ENCODE assay signal across 1 cellular context in genomic region chr11:66510271-66510989, GRCh38.
TF ChIP-seq lines count a peak whose summit lies in the region.

Gene BBS1, plus strand, starts transcription at chr11:66510635. Its CDS starts 25 bp downstream, at chr11:66510660.

TF ChIP-seq in GM12878, 131 proteins besides CTCF, POLR2A, EP300 and RAD21 (continued from another document and continues in another):
- TF ChIP-seq GABPA (IDR thresholded peaks at IDR 0.05; ENCODE audit: low read depth) (peak; percentile 80), WRNIP1 (IDR thresholded peaks at IDR 0.05; ENCODE audit: borderline replicate concordance, low read depth, low read length) (peak; percentile 95; the same call in 1 of the 2 replicates), POLR2AphosphoS2 (IDR thresholded peaks at IDR 0.05; ENCODE audit: low read depth, low read length) (0 out of 2 replicates have a peak, but pooled peaks have one; percentile 44), KLF5 (IDR thresholded peaks at IDR 0.05; ENCODE audit: partially characterized antibody) (peak; percentile 35), ZBTB4 (CRISPR knock-in tag; IDR thresholded peaks at IDR 0.05) (no peak), KAT2A (conservative IDR thresholded peaks at IDR 0.05; ENCODE audit: control insufficient read depth, low read depth, low read length) (no peak), TAF1 (IDR thresholded peaks at IDR 0.05; ENCODE audit: borderline replicate concordance, low read depth, low read length) (peak; percentile 85; the same call in 1 of the 2 replicates), RB1 (IDR thresholded peaks at IDR 0.05; ENCODE audit: borderline replicate concordance) (peak; percentile 65; the same call in 1 of the 2 replicates), IRF5 (IDR thresholded peaks at IDR 0.05; ENCODE audit: borderline replicate concordance) (no peak), NR2C2 (IDR thresholded peaks at IDR 0.05; ENCODE audit: borderline replicate concordance, control insufficient read depth, insufficient read length, low read depth) (no peak), HCFC1 (IDR thresholded peaks at IDR 0.05; ENCODE audit: low read length) (peak; percentile 82), PRDM15 (CRISPR knock-in tag; IDR thresholded peaks at IDR 0.05) (no peak), IRF4 (IDR thresholded peaks at IDR 0.05; ENCODE audit: low read depth, low read length) (0 out of 2 replicates have a peak, but pooled peaks have one; percentile 27), MYC (IDR thresholded peaks at IDR 0.05; ENCODE audit: insufficient read depth, insufficient read length, insufficient replicate concordance, low read length, severe bottlenecking) (no peak), JUND (IDR thresholded peaks at IDR 0.05; ENCODE audit: low read depth, low read length) (no peak), ZNF384 (IDR thresholded peaks at IDR 0.05; ENCODE audit: borderline replicate concordance, low read depth, low read length) (no peak), CEBPB (IDR thresholded peaks at IDR 0.05; ENCODE audit: borderline replicate concordance in 1 of 2, low read depth in 2 of 2, low read length in 2 of 2) (no peak), MTA3 (IDR thresholded peaks at IDR 0.05; ENCODE audit: borderline replicate concordance, low read length) (no peak), CREB1 (IDR thresholded peaks at IDR 0.05; ENCODE audit: low read depth) (peak; percentile 34; the same call in 1 of the 2 replicates), MEF2A (IDR thresholded peaks at IDR 0.05; ENCODE audit: insufficient read depth, low read depth, low read length) (no peak), ZZZ3 (IDR thresholded peaks at IDR 0.05; ENCODE audit: control insufficient read depth, insufficient read length, low read depth) (no peak), ATF2 (IDR thresholded peaks at IDR 0.05; ENCODE audit: low read length) (no peak), FOXM1 (IDR thresholded peaks at IDR 0.05; ENCODE audit: low read depth, low read length) (no peak), TCF12 (IDR thresholded peaks at IDR 0.05; ENCODE audit: low read depth, low read length) (0 out of 2 replicates have a peak, but pooled peaks have one; percentile 16), PAX8 (IDR thresholded peaks at IDR 0.05) (no peak), BRCA1 (IDR thresholded peaks at IDR 0.05; ENCODE audit: low read depth, low read length) (no peak), NFXL1 (IDR thresholded peaks at IDR 0.05; ENCODE audit: borderline replicate concordance) (no peak), HDAC2 (IDR thresholded peaks at IDR 0.05) (no peak), ZNF274 (IDR thresholded peaks at IDR 0.05; ENCODE audit: insufficient read depth, insufficient read length) (no peak), SRF (IDR thresholded peaks at IDR 0.05; ENCODE audit: low read depth in 2 of 2, low read length in 2 of 2) (peak in 1 of 2 experiments; percentile 88; a peak in 2 of 4 replicates), STAT3 (IDR thresholded peaks at IDR 0.05; ENCODE audit: low read depth, low read length) (no peak), RAD51 (IDR thresholded peaks at IDR 0.05) (no peak), SKIL (IDR thresholded peaks at IDR 0.05; ENCODE audit: low read depth, poor library complexity, severe bottlenecking) (no peak)
- TF ChIP-seq, protein P1, sequence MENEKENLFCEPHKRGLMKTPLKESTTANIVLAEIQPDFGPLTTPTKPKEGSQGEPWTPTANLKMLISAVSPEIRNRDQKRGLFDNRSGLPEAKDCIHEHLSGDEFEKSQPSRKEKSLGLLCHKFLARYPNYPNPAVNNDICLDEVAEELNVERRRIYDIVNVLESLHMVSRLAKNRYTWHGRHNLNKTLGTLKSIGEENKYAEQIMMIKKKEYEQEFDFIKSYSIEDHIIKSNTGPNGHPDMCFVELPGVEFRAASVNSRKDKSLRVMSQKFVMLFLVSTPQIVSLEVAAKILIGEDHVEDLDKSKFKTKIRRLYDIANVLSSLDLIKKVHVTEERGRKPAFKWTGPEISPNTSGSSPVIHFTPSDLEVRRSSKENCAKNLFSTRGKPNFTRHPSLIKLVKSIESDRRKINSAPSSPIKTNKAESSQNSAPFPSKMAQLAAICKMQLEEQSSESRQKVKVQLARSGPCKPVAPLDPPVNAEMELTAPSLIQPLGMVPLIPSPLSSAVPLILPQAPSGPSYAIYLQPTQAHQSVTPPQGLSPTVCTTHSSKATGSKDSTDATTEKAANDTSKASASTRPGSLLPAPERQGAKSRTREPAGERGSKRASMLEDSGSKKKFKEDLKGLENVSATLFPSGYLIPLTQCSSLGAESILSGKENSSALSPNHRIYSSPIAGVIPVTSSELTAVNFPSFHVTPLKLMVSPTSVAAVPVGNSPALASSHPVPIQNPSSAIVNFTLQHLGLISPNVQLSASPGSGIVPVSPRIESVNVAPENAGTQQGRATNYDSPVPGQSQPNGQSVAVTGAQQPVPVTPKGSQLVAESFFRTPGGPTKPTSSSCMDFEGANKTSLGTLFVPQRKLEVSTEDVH (IDR thresholded peaks at IDR 0.05; ENCODE audit: low read depth, partially characterized antibody): no peak
- TF ChIP-seq, protein P2, sequence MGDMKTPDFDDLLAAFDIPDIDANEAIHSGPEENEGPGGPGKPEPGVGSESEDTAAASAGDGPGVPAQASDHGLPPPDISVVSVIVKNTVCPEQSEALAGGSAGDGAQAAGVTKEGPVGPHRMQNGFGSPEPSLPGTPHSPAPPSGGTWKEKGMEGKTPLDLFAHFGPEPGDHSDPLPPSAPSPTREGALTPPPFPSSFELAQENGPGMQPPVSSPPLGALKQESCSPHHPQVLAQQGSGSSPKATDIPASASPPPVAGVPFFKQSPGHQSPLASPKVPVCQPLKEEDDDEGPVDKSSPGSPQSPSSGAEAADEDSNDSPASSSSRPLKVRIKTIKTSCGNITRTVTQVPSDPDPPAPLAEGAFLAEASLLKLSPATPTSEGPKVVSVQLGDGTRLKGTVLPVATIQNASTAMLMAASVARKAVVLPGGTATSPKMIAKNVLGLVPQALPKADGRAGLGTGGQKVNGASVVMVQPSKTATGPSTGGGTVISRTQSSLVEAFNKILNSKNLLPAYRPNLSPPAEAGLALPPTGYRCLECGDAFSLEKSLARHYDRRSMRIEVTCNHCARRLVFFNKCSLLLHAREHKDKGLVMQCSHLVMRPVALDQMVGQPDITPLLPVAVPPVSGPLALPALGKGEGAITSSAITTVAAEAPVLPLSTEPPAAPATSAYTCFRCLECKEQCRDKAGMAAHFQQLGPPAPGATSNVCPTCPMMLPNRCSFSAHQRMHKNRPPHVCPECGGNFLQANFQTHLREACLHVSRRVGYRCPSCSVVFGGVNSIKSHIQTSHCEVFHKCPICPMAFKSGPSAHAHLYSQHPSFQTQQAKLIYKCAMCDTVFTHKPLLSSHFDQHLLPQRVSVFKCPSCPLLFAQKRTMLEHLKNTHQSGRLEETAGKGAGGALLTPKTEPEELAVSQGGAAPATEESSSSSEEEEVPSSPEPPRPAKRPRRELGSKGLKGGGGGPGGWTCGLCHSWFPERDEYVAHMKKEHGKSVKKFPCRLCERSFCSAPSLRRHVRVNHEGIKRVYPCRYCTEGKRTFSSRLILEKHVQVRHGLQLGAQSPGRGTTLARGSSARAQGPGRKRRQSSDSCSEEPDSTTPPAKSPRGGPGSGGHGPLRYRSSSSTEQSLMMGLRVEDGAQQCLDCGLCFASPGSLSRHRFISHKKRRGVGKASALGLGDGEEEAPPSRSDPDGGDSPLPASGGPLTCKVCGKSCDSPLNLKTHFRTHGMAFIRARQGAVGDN (IDR thresholded peaks at IDR 0.05): no peak
- TF ChIP-seq, protein P3, sequence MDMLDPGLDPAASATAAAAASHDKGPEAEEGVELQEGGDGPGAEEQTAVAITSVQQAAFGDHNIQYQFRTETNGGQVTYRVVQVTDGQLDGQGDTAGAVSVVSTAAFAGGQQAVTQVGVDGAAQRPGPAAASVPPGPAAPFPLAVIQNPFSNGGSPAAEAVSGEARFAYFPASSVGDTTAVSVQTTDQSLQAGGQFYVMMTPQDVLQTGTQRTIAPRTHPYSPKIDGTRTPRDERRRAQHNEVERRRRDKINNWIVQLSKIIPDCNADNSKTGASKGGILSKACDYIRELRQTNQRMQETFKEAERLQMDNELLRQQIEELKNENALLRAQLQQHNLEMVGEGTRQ (IDR thresholded peaks at IDR 0.05; ENCODE audit: borderline replicate concordance, low read depth, low read length): no peak
- TF ChIP-seq, protein P4, sequence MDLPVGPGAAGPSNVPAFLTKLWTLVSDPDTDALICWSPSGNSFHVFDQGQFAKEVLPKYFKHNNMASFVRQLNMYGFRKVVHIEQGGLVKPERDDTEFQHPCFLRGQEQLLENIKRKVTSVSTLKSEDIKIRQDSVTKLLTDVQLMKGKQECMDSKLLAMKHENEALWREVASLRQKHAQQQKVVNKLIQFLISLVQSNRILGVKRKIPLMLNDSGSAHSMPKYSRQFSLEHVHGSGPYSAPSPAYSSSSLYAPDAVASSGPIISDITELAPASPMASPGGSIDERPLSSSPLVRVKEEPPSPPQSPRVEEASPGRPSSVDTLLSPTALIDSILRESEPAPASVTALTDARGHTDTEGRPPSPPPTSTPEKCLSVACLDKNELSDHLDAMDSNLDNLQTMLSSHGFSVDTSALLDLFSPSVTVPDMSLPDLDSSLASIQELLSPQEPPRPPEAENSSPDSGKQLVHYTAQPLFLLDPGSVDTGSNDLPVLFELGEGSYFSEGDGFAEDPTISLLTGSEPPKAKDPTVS (IDR thresholded peaks at IDR 0.05; ENCODE audit: low read depth, low read length): no peak
